In the genomic region with DNA sequence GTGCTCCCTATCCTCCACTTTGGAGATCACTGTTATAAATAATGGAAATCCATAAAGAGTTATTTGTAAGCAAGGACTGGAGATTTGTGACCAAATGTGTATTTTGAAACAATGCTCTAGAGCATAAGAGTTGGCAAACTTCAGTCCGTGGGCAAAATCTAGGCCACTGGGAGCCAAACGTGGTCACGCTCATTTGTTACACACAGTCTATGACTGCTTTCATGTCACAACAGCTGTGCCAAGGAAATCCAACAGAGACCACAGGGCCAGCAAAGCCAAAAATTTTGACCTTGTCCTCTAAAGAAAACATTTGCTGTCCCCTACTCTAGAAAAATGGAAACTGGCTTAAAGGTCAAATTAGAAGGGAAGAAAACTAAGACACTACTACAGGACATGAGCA, we compare ENCODE assay signal across 37 cellular contexts. TPM values are rescaled to one million over a fixed set of nuclear protein-coding genes. Genes with fewer than 3 reads are reported as not detected.
"Had no signal": no experiment of that assay in that cellular context is flagged by ENCODE, and none has a peak within 500 bp of the region (broad histone marks: within the 10 kb centered on the region; RNA-seq: fewer than 3 reads in every experiment).

No MANE protein-coding gene starts in this region.

- H3K27me3 ChIP-seq: adrenal gland, ascending aorta, cardiac muscle cell had no signal

- H3K4me3 Mint-ChIP-seq: activated B cell treated with CpG ODN at 0.5 μM for 24 hours; activated CD4-positive, alpha-beta memory T cell treated with anti-CD3 and anti-CD28 coated beads for 36 hours; activated CD4-positive, alpha-beta T cell treated with anti-CD3 and anti-CD28 coated beads, Interleukin-2, amount 10 ng/mL, durations not matched to agents 24 days and 14 days; activated CD8-positive, alpha-beta T cell treated with anti-CD3 and anti-CD28 coated beads for 36 hours; activated naive CD4-positive, alpha-beta T cell treated with anti-CD3 and anti-CD28 coated beads for 36 hours; activated naive CD8-positive, alpha-beta T cell treated with anti-CD3 and anti-CD28 coated beads for 36 hours; activated T-cell treated with anti-CD3 and anti-CD28 coated beads, Interleukin-2, amount 50 U/mL, for 4 hours; activated T-cell treated with anti-CD3 and anti-CD28 coated beads, Interleukin-2, amount 50 U/mL, for 72 hours; activated T-helper 1 cell treated with anti-CD3 and anti-CD28 coated beads, Interleukin-12 subunit alpha, Interleukin-12 subunit beta, Interleukin-2, Interleukin-4 antibody, amounts not matched to agents 30 ng/mL and 10 ng/mL and 1 ng/mL, durations not matched to agents 14 hours and 24 hours and 36 hours; activated T-helper 17 cell treated with anti-CD3 and anti-CD28 coated beads, Interleukin-2, amount 50 U/mL, for 72 hours; brain; central memory CD8-positive, alpha-beta T cell; T-helper 1 cell treated with Interleukin-12 subunit alpha and Interleukin-12 subunit beta and Interleukin-4 antibody, amounts not matched to agents 30 μg/mL and 1 μg/mL, for 36 hours; T-helper 2 cell treated with Interferon-gamma antibody and Interleukin-4, amounts not matched to agents 5 μg/mL and 100 μg/mL, for 36 hours had no signal

- H3K4me1 ChIP-seq: adrenal gland, ascending aorta had no signal

- H3K27me3 Mint-ChIP-seq: activated CD4-positive, alpha-beta T cell treated with anti-CD3 and anti-CD28 coated beads, Interleukin-2, amount 10 ng/mL, durations not matched to agents 24 days and 14 days; brain had no signal

- ATAC-seq: activated CD8-positive, alpha-beta T cell treated with anti-CD3 and anti-CD28 coated beads for 36 hours; activated naive CD4-positive, alpha-beta T cell treated with anti-CD3 and anti-CD28 coated beads, Interleukin-2, amount 50 U/mL, for 72 hours; activated T-cell treated with anti-CD3 and anti-CD28 coated beads, Interleukin-2, amount 50 U/mL, for 4 hours; activated T-cell treated with anti-CD3 and anti-CD28 coated beads, Interleukin-2, amount 50 U/mL, for 72 hours; activated T-helper 17 cell treated with anti-CD3 and anti-CD28 coated beads, Interleukin-2, amount 50 U/mL, for 72 hours had no signal

- DNase-seq: activated B cell treated with CpG ODN at 0.5 μM for 24 hours; activated CD4-positive, alpha-beta memory T cell treated with anti-CD3 and anti-CD28 coated beads for 36 hours; activated CD4-positive, alpha-beta T cell treated with anti-CD3 and anti-CD28 coated beads for 4 hours; activated CD4-positive, alpha-beta T cell treated with anti-CD3 and anti-CD28 coated beads, Interleukin-2, amount 10 ng/mL, durations not matched to agents 24 days and 14 days; activated CD4-positive, alpha-beta T cell treated with anti-CD3 and anti-CD28 coated beads, Interleukin-2, amount 50 U/mL, for 1 hour; activated CD4-positive, alpha-beta T cell treated with anti-CD3 and anti-CD28 coated beads, Interleukin-2, amount 50 U/mL, for 4 hours; activated CD4-positive, CD25-positive, alpha-beta regulatory T cell treated with anti-CD3 and anti-CD28 coated beads, Interleukin-2, amount 50 U/mL, for 72 hours; activated CD8-positive, alpha-beta memory T cell treated with anti-CD3 and anti-CD28 coated beads, Interleukin-2, amount 50 U/mL, for 4 hours; activated CD8-positive, alpha-beta T cell treated with anti-CD3 and anti-CD28 coated beads for 36 hours; activated effector memory CD4-positive, alpha-beta T cell treated with anti-CD3 and anti-CD28 coated beads, Interleukin-2, amount 50 U/mL, for 16 hours; activated gamma-delta T cell treated with Interleukin-2 at 50 U/mL for 16 hours; activated naive CD4-positive, alpha-beta T cell; activated naive CD4-positive, alpha-beta T cell treated with anti-CD3 and anti-CD28 coated beads for 36 hours; activated naive CD4-positive, alpha-beta T cell treated with anti-CD3 and anti-CD28 coated beads, Interleukin-2, amount 50 U/mL, for 16 hours; activated naive CD8-positive, alpha-beta T cell treated with anti-CD3 and anti-CD28 coated beads for 36 hours; activated T-cell treated with anti-CD3 and anti-CD28 coated beads for 4 hours; activated T-cell treated with anti-CD3 and anti-CD28 coated beads, Interleukin-2, amount 50 U/mL, for 1 hour; activated T-cell treated with anti-CD3 and anti-CD28 coated beads, Interleukin-2, amount 50 U/mL, for 4 hours; activated T-cell treated with anti-CD3 and anti-CD28 coated beads, Interleukin-2, amount 50 U/mL, for 72 hours; adrenal gland; amniotic stem cell; caudate nucleus; cerebellar nuclear complex; T-helper 1 cell; T-helper 2 cell; T-helper 9 cell had no signal

- H3K4me3 ChIP-seq: adrenal gland, ascending aorta, cardiac muscle cell had no signal

- H3K4me1 Mint-ChIP-seq: activated B cell treated with CpG ODN at 0.5 μM for 24 hours; brain; central memory CD8-positive, alpha-beta T cell had no signal

- H3K36me3 ChIP-seq: ascending aorta had no signal

- H3K27ac Mint-ChIP-seq: activated B cell treated with CpG ODN at 0.5 μM for 24 hours; activated CD4-positive, alpha-beta memory T cell treated with anti-CD3 and anti-CD28 coated beads for 36 hours; activated CD4-positive, alpha-beta T cell treated with anti-CD3 and anti-CD28 coated beads, Interleukin-2, amount 10 ng/mL, durations not matched to agents 24 days and 14 days; activated CD8-positive, alpha-beta T cell treated with anti-CD3 and anti-CD28 coated beads for 36 hours; activated naive CD4-positive, alpha-beta T cell treated with anti-CD3 and anti-CD28 coated beads for 36 hours; activated naive CD4-positive, alpha-beta T cell treated with anti-CD3 and anti-CD28 coated beads, Interleukin-2, amount 50 U/mL, for 72 hours; activated naive CD8-positive, alpha-beta T cell treated with anti-CD3 and anti-CD28 coated beads for 36 hours; activated T-cell treated with anti-CD3 and anti-CD28 coated beads, Interleukin-2, amount 50 U/mL, for 72 hours; activated T-helper 1 cell treated with anti-CD3 and anti-CD28 coated beads, Interleukin-12 subunit alpha, Interleukin-12 subunit beta, Interleukin-2, Interleukin-4 antibody, amounts not matched to agents 30 ng/mL and 10 ng/mL and 1 ng/mL, durations not matched to agents 14 hours and 24 hours and 36 hours; activated T-helper 17 cell treated with anti-CD3 and anti-CD28 coated beads, Interleukin-2, amount 50 U/mL, for 72 hours; brain; T-helper 1 cell treated with Interleukin-12 subunit alpha and Interleukin-12 subunit beta and Interleukin-4 antibody, amounts not matched to agents 30 μg/mL and 1 μg/mL, for 36 hours; T-helper 2 cell treated with Interferon-gamma antibody and Interleukin-4, amounts not matched to agents 5 μg/mL and 100 μg/mL, for 36 hours had no signal

- H3K27ac ChIP-seq: adrenal gland, ascending aorta, cardiac muscle cell, VCaP had no signal

RNA-seq across cellular contexts. Expression of a gene that starts 7.9 kb away (rescaled TPM):
- total RNA-seq: ascending aorta had no signal

RNA-seq across cellular contexts. Expression of a gene that starts 45.0 kb away (rescaled TPM):
- total RNA-seq: activated B cell treated with CpG ODN at 0.5 μM for 24 hours; activated CD8-positive, alpha-beta T cell treated with anti-CD3 and anti-CD28 coated beads for 36 hours; activated naive CD4-positive, alpha-beta T cell treated with anti-CD3 and anti-CD28 coated beads for 36 hours; activated naive CD8-positive, alpha-beta T cell treated with anti-CD3 and anti-CD28 coated beads for 36 hours; adrenal gland; ascending aorta; bronchial epithelial cell; cardiac muscle cell had no signal
- polyA plus RNA-seq: cardiac muscle cell had no signal
